Comparison of ENCODE assay signal across 28 cellular contexts in genomic region chr5:149664083-149664482, GRCh38.
"Had no signal": no experiment of that assay in that cellular context is flagged by ENCODE, and none has a peak within 500 bp of the region (broad histone marks: within the 10 kb centered on the region; RNA-seq: fewer than 3 reads in every experiment).

No MANE protein-coding gene starts in this region.

- H3K4me3 Mint-ChIP-seq: activated CD4-positive, alpha-beta T cell treated with anti-CD3 and anti-CD28 coated beads, Interleukin-2, amount 10 ng/mL, durations not matched to agents 24 days and 14 days; activated CD8-positive, alpha-beta T cell treated with anti-CD3 and anti-CD28 coated beads for 36 hours; activated naive CD4-positive, alpha-beta T cell treated with anti-CD3 and anti-CD28 coated beads for 36 hours; activated naive CD8-positive, alpha-beta T cell; activated naive CD8-positive, alpha-beta T cell treated with anti-CD3 and anti-CD28 coated beads, Interleukin-2, amount 50 U/mL, for 24 hours; activated T-cell treated with anti-CD3 and anti-CD28 coated beads, Interleukin-2, amount 50 U/mL, for 4 hours; activated T-helper 1 cell treated with anti-CD3 and anti-CD28 coated beads, Interleukin-12 subunit alpha, Interleukin-12 subunit beta, Interleukin-2, Interleukin-4 antibody, amounts not matched to agents 30 ng/mL and 10 ng/mL and 1 ng/mL, durations not matched to agents 14 hours and 24 hours and 36 hours; brain; T-helper 1 cell treated with Interleukin-12 subunit alpha and Interleukin-12 subunit beta and Interleukin-4 antibody, amounts not matched to agents 30 μg/mL and 1 μg/mL, for 36 hours; T-helper 2 cell treated with Interferon-gamma antibody and Interleukin-4, amounts not matched to agents 5 μg/mL and 100 μg/mL, for 36 hours had no signal

- ATAC-seq: activated CD8-positive, alpha-beta T cell treated with anti-CD3 and anti-CD28 coated beads for 36 hours; activated naive CD8-positive, alpha-beta T cell treated with anti-CD3 and anti-CD28 coated beads, Interleukin-2, amount 50 U/mL, for 24 hours; activated T-cell treated with anti-CD3 and anti-CD28 coated beads, Interleukin-2, amount 50 U/mL, for 4 hours; Panc1 had no signal

- FAIRE-seq: bronchial epithelial cell, TTC549 had no signal

- DNase-seq: activated CD4-positive, alpha-beta T cell treated with anti-CD3 and anti-CD28 coated beads, Interleukin-2, amount 10 ng/mL, durations not matched to agents 24 days and 14 days; activated CD4-positive, alpha-beta T cell treated with anti-CD3 and anti-CD28 coated beads, Interleukin-2, amount 50 U/mL, for 4 hours; activated CD8-positive, alpha-beta T cell treated with anti-CD3 and anti-CD28 coated beads for 36 hours; activated gamma-delta T cell treated with Interleukin-2 at 50 U/mL for 16 hours; activated naive CD4-positive, alpha-beta T cell treated with anti-CD3 and anti-CD28 coated beads for 36 hours; activated naive CD8-positive, alpha-beta T cell treated with anti-CD3 and anti-CD28 coated beads, Interleukin-2, amount 50 U/mL, for 24 hours; activated T-cell treated with anti-CD3 and anti-CD28 coated beads for 4 hours; activated T-cell treated with anti-CD3 and anti-CD28 coated beads, Interleukin-2, amount 50 U/mL, for 4 hours; anterior cingulate cortex; central memory CD4-positive, alpha-beta T cell; NCI-H1105 treated with DMSO at 0.1 percent for 48 hours; NCI-H1436; NCI-H1694; NCI-H1930; NCI-H2081 treated with DMSO at 0.1 percent for 48 hours; NCI-H345; NCI-H524 treated with DMSO at 0.1 percent for 48 hours; SHP77 had no signal

- H3K27ac ChIP-seq: SJCRH30, SK-N-MC had no signal

- H3K27me3 Mint-ChIP-seq: activated CD8-positive, alpha-beta T cell treated with anti-CD3 and anti-CD28 coated beads for 36 hours had no signal

- H3K36me3 ChIP-seq: SJCRH30 had no signal

- H3K27ac Mint-ChIP-seq: activated CD4-positive, alpha-beta T cell treated with anti-CD3 and anti-CD28 coated beads, Interleukin-2, amount 10 ng/mL, durations not matched to agents 24 days and 14 days; activated CD8-positive, alpha-beta T cell treated with anti-CD3 and anti-CD28 coated beads for 36 hours; activated naive CD4-positive, alpha-beta T cell treated with anti-CD3 and anti-CD28 coated beads for 36 hours; activated naive CD8-positive, alpha-beta T cell; activated naive CD8-positive, alpha-beta T cell treated with anti-CD3 and anti-CD28 coated beads, Interleukin-2, amount 50 U/mL, for 24 hours; activated T-helper 1 cell treated with anti-CD3 and anti-CD28 coated beads, Interleukin-12 subunit alpha, Interleukin-12 subunit beta, Interleukin-2, Interleukin-4 antibody, amounts not matched to agents 30 ng/mL and 10 ng/mL and 1 ng/mL, durations not matched to agents 14 hours and 24 hours and 36 hours; brain; T-helper 1 cell treated with Interleukin-12 subunit alpha and Interleukin-12 subunit beta and Interleukin-4 antibody, amounts not matched to agents 30 μg/mL and 1 μg/mL, for 36 hours; T-helper 2 cell treated with Interferon-gamma antibody and Interleukin-4, amounts not matched to agents 5 μg/mL and 100 μg/mL, for 36 hours had no signal

- H3K27me3 ChIP-seq: SJCRH30 had no signal

- H3K4me1 Mint-ChIP-seq: brain had no signal

- H3K36me3 Mint-ChIP-seq: brain had no signal

- H3K4me3 ChIP-seq: SJCRH30, SK-N-MC had no signal
